ENCODE assay signal across 1 cellular context in genomic region chr9:111900934-111901612, GRCh38.
A peak's percentile ranks its signal among the peaks of the same experiment; 100 is the strongest.
TF ChIP-seq lines count a peak whose summit lies in the region.

No MANE protein-coding gene starts in this region.

TF ChIP-seq in K562, 482 proteins besides CTCF, POLR2A, EP300 and RAD21 (continued from another document and continues in another):
- TF ChIP-seq, protein P1, sequence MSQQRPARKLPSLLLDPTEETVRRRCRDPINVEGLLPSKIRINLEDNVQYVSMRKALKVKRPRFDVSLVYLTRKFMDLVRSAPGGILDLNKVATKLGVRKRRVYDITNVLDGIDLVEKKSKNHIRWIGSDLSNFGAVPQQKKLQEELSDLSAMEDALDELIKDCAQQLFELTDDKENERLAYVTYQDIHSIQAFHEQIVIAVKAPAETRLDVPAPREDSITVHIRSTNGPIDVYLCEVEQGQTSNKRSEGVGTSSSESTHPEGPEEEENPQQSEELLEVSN (IDR thresholded peaks at IDR 0.05; ENCODE audit: borderline replicate concordance in 1 of 2, extremely low read depth in 1 of 2, insufficient read depth in 1 of 2, insufficient read length in 1 of 2, low read depth in 1 of 2, low read length in 1 of 2, poor library complexity in 1 of 2, severe bottlenecking in 1 of 2): no peak
- no peak for TF ChIP-seq MIER1 (IDR thresholded peaks at IDR 0.05; ENCODE audit: low read depth)
- TF ChIP-seq, protein P2, sequence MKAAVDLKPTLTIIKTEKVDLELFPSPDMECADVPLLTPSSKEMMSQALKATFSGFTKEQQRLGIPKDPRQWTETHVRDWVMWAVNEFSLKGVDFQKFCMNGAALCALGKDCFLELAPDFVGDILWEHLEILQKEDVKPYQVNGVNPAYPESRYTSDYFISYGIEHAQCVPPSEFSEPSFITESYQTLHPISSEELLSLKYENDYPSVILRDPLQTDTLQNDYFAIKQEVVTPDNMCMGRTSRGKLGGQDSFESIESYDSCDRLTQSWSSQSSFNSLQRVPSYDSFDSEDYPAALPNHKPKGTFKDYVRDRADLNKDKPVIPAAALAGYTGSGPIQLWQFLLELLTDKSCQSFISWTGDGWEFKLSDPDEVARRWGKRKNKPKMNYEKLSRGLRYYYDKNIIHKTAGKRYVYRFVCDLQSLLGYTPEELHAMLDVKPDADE (conservative IDR thresholded peaks at IDR 0.05; ENCODE audit: control insufficient read depth, low read depth, low read length): no peak
- peak; percentile 53 to 67; a peak in 1 of 4 replicates for TF ChIP-seq TEAD1 (CRISPR knock-in tag; IDR thresholded peaks at IDR 0.05)
- 0 out of 4 replicates have a peak, but pooled peaks of 1 of the 2 experiments have one; percentile 18 for TF ChIP-seq CSDE1 (IDR thresholded peaks at IDR 0.05)
- TF ChIP-seq, protein P3, sequence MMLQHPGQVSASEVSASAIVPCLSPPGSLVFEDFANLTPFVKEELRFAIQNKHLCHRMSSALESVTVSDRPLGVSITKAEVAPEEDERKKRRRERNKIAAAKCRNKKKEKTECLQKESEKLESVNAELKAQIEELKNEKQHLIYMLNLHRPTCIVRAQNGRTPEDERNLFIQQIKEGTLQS (IDR thresholded peaks at IDR 0.05): no peak
- TF ChIP-seq, protein P3 (CRISPR knock-in tag; conservative IDR thresholded peaks at IDR 0.05): no peak; the same call in 1 of the 2 replicates
- TF ChIP-seq ZNF436 (CRISPR knock-in tag; IDR thresholded peaks at IDR 0.05): no peak
- no peak for TF ChIP-seq ZNF780A (CRISPR knock-in tag; IDR thresholded peaks at IDR 0.05)
- TF ChIP-seq ZNF589 (CRISPR knock-in tag; IDR thresholded peaks at IDR 0.05; ENCODE audit: low read depth): no peak
- no peak for TF ChIP-seq SIX5 (IDR thresholded peaks at IDR 0.05; ENCODE audit: borderline replicate concordance in 1 of 2, insufficient read depth in 1 of 2, low read depth in 1 of 2, low read length in 2 of 2)
- TF ChIP-seq, protein P4, sequence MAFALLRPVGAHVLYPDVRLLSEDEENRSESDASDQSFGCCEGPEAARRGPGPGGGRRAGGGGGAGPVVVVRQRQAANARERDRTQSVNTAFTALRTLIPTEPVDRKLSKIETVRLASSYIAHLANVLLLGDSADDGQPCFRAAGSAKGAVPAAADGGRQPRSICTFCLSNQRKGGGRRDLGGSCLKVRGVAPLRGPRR (CRISPR knock-in tag; IDR thresholded peaks at IDR 0.05): no peak
- TF ChIP-seq GMEB1 (CRISPR knock-in tag; IDR thresholded peaks at IDR 0.05): no peak
- TF ChIP-seq SAFB (IDR thresholded peaks at IDR 0.05; ENCODE audit: borderline replicate concordance, low read depth, low read length): no peak
- TF ChIP-seq ID3 (CRISPR knock-in tag; IDR thresholded peaks at IDR 0.05): no peak
- TF ChIP-seq ID3 (tag; IDR thresholded peaks at IDR 0.05): no peak
- no peak for TF ChIP-seq HCFC1 (IDR thresholded peaks at IDR 0.05; ENCODE audit: low read depth, low read length)
- TF ChIP-seq HNRNPL (IDR thresholded peaks at IDR 0.05; ENCODE audit: low read depth, low read length): no peak
- no peak for TF ChIP-seq GABPA (tag; conservative IDR thresholded peaks at IDR 0.05; ENCODE audit: low read depth)
- TF ChIP-seq ZSCAN29 (IDR thresholded peaks at IDR 0.05): no peak
- TF ChIP-seq HDAC2 (IDR thresholded peaks at IDR 0.05): 0 out of 2 replicates have a peak, but pooled peaks have one; percentile 52
- TF ChIP-seq RREB1 (CRISPR knock-in tag; IDR thresholded peaks at IDR 0.05): no peak
- TF ChIP-seq RFX7 (CRISPR knock-in tag; IDR thresholded peaks at IDR 0.05): no peak
- no peak for TF ChIP-seq ZNF146 (CRISPR knock-in tag; IDR thresholded peaks at IDR 0.05; ENCODE audit: unreplicated experiment)
- TF ChIP-seq FOXJ2 (tag; IDR thresholded peaks at IDR 0.05): no peak
- TF ChIP-seq HNRNPLL (IDR thresholded peaks at IDR 0.05; ENCODE audit: low read depth, low read length, poor library complexity, severe bottlenecking): no peak
- TF ChIP-seq POLR2AphosphoS5 (IDR thresholded peaks at IDR 0.05; ENCODE audit: control insufficient read depth, insufficient read depth, low read depth, low read length): peak; percentile 79; the same call in 1 of the 2 replicates
- 0 out of 2 replicates have a peak, but pooled peaks have one; percentile 47 for TF ChIP-seq MYNN (IDR thresholded peaks at IDR 0.05)
- TF ChIP-seq MYNN (CRISPR knock-in tag; IDR thresholded peaks at IDR 0.05): no peak
- no peak for TF ChIP-seq STAT5B (CRISPR knock-in tag; IDR thresholded peaks at IDR 0.05)
- TF ChIP-seq PREB (CRISPR knock-in tag; IDR thresholded peaks at IDR 0.05): no peak
- TF ChIP-seq ZNF785 (CRISPR knock-in tag; IDR thresholded peaks at IDR 0.05): no peak
- no peak for TF ChIP-seq ARHGAP35 (IDR thresholded peaks at IDR 0.05; ENCODE audit: partially characterized antibody)
- no peak for TF ChIP-seq ZNF224 (CRISPR knock-in tag; IDR thresholded peaks at IDR 0.05)
- TF ChIP-seq CTCFL (IDR thresholded peaks at IDR 0.05; ENCODE audit: borderline replicate concordance, insufficient read depth, low read depth, low read length, poor library complexity, severe bottlenecking): no peak
- TF ChIP-seq ZNF282 (CRISPR knock-in tag; IDR thresholded peaks at IDR 0.05): no peak
- no peak for TF ChIP-seq SRSF1 (IDR thresholded peaks at IDR 0.05; ENCODE audit: low read depth, low read length)
- TF ChIP-seq, protein P5, sequence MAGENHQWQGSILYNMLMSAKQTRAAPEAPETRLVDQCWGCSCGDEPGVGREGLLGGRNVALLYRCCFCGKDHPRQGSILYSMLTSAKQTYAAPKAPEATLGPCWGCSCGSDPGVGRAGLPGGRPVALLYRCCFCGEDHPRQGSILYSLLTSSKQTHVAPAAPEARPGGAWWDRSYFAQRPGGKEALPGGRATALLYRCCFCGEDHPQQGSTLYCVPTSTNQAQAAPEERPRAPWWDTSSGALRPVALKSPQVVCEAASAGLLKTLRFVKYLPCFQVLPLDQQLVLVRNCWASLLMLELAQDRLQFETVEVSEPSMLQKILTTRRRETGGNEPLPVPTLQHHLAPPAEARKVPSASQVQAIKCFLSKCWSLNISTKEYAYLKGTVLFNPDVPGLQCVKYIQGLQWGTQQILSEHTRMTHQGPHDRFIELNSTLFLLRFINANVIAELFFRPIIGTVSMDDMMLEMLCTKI (IDR thresholded peaks at IDR 0.05; ENCODE audit: partially characterized antibody): no peak
- no peak for TF ChIP-seq GTF3C2 (IDR thresholded peaks at IDR 0.05; ENCODE audit: borderline replicate concordance, extremely low read depth, insufficient read length)
- TF ChIP-seq ZNF408 (CRISPR knock-in tag; IDR thresholded peaks at IDR 0.05; ENCODE audit: low read depth): no peak
- TF ChIP-seq ARID2 (IDR thresholded peaks at IDR 0.05): no peak
